Comparison of ENCODE assay signal across 9 cellular contexts in the genomic region with DNA sequence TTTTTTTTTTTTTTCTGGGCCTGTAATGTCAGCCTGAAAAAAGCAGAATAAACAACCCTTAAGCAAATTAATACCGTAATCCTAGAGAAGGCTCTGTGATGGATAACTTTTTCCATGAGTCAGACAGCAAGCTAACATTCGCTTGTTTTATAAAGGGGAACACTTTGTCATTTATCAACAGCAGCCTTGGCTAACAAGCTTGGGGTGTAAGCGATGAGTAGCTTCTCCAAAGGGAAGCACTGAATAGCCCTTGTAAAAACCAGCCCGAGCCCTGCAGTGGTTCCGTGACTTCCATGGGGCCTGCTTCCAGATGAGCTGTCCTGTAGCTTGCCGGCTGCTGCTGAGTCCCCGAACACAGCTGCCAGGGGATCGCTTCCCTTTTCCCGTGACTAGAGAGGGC. TPM values are rescaled to one million over a fixed set of nuclear protein-coding genes. Genes with fewer than 3 reads are reported as not detected.
DNase-seq lines count a peak whose midpoint lies in the region; ATAC-seq and TF ChIP-seq lines count a peak whose summit lies in the region.
"Had no signal": no experiment of that assay in that cellular context is flagged by ENCODE, and none has a peak within 500 bp of the region (broad histone marks: within the 10 kb centered on the region; RNA-seq: fewer than 3 reads in every experiment).

No MANE protein-coding gene starts in this region.

- peak overlapping the region; percentile 28 for H3K4me3 ChIP-seq in psoas muscle

- ATAC-seq in foreskin keratinocyte (peak; percentile 60), psoas muscle (peak; percentile 12 to 53 (median 32)), HG03025 (IDR thresholded peaks at IDR 0.05; ENCODE audit: low FRiP score, unreplicated experiment) (no peak), GM21381 (IDR thresholded peaks at IDR 0.05; ENCODE audit: unreplicated experiment) (no peak)

- intact Hi-C loops in psoas muscle (cut with DNase I): loop anchor here (1.0 to 10.0 kb wide), 4 partner anchors 29 to 1725 kb away; no protein-coding TSS in a partner anchor

- no peaks in the 10 kb centered on the region for H3K36me3 ChIP-seq in psoas muscle (ENCODE audit: insufficient read depth in 1 of 2, low read depth in 1 of 2)

- 8 to 17% (median 11%) methylated on average over 9 of the region's 9 CpGs for WGBS in psoas muscle, 3 donors

- no peaks in the 10 kb centered on the region for H3K9me3 ChIP-seq in psoas muscle

- DNase-seq in HCEC 1CT (peak; percentile 94), foreskin keratinocyte (peak in 1 of 2 donors; percentile 80), psoas muscle (peak; percentile 73 to 80), NCI-H1436 treated with DMSO at 0.1 percent for 48 hours (lab: John Stamatoyannopoulos, UW) (no peak), NCI-H2107 treated with DMSO at 0.1 percent for 48 hours (lab: John Stamatoyannopoulos, UW; ENCODE audit: unreplicated experiment) (no peak)
- DNase-seq: naive B cell had no signal

- no peak for TF ChIP-seq CTCF in VCaP (conservative IDR thresholded peaks at IDR 0.05)
- TF ChIP-seq CTCF in foreskin keratinocyte (conservative IDR thresholded peaks at IDR 0.05): no peak
- no peak for TF ChIP-seq CTCF in psoas muscle (IDR thresholded peaks at IDR 0.05)

- peak overlapping the region; percentile 98 for H3K27ac ChIP-seq in VCaP
- peak overlapping the region; percentile 99 for H3K27ac ChIP-seq in foreskin keratinocyte
- peak overlapping the region; percentile 84 for H3K27ac ChIP-seq in psoas muscle

- H3K27me3 ChIP-seq in foreskin keratinocyte: no peaks in the 10 kb centered on the region
- H3K27me3 ChIP-seq in psoas muscle (ENCODE audit: insufficient read depth in 3 of 3, low read length in 2 of 3): no peaks in the 10 kb centered on the region

- H3K4me1 ChIP-seq in foreskin keratinocyte (peaks cover 57% of the 10 kb centered on the region), psoas muscle (peaks cover 86% of the 10 kb centered on the region)

RNA-seq across cellular contexts. Expression of a gene that starts 29.6 kb away (rescaled TPM):
- total RNA-seq in foreskin keratinocyte: 577 and 589 TPM in 2 replicates
- polyA plus RNA-seq in foreskin keratinocyte: 620 and 648 TPM in 2 replicates
- total RNA-seq in psoas muscle: 10 to 100 TPM; 23.0 to 40.2 (median 30.6) TPM
- 10 to 100 TPM; 26.1 to 90.9 (median 45.4) TPM for polyA plus RNA-seq in psoas muscle

Comparison
In these comparisons a context has a peak if more than half of its experiments do, and no peak if none do; other contexts are left out.
1. DNase-seq: peak in HCEC 1CT (single experiment) and psoas muscle (2 of 2); none in NCI-H1436 treated with DMSO at 0.1 percent for 48 hours (single experiment) and NCI-H2107 treated with DMSO at 0.1 percent for 48 hours (single experiment).
2. ATAC-seq: peak in foreskin keratinocyte (single experiment) and psoas muscle (4 of 4); none in HG03025 (single experiment) and GM21381 (single experiment).
3. RNA of a gene that starts 29.6 kb away (total RNA-seq): 577 to 589 TPM in foreskin keratinocyte; 23.0 to 40.2 TPM in psoas muscle; every median in the first group is over 10 times any median in the second.
4. Peak in every context shown above with its lines, with median percentiles within 50 percentile points of each other: H3K27ac ChIP-seq.